ENCODE assay signal across 18 cellular contexts in genomic region chr1:55560246-55560645, GRCh38.
"Had no signal": no experiment of that assay in that cellular context is flagged by ENCODE, and none has a peak within 500 bp of the region (broad histone marks: within the 10 kb centered on the region; RNA-seq: fewer than 3 reads in every experiment).

No MANE protein-coding gene starts in this region.

- H3K9ac ChIP-seq: neural progenitor cell had no signal

- H3K4me3 ChIP-seq: body of pancreas, coronary artery, esophagus squamous epithelium, gastrocnemius medialis, heart right ventricle, lung, neural progenitor cell, pancreas had no signal

- H3K4me1 ChIP-seq: body of pancreas, neural progenitor cell, pancreas had no signal

- H3K36me3 ChIP-seq: esophagus squamous epithelium, gastrocnemius medialis, heart right ventricle, neural progenitor cell, pancreas had no signal

- ATAC-seq: body of pancreas; gastrocnemius medialis; heart right ventricle; left colon; pancreas; stimulated activated effector memory CD8-positive, alpha-beta T cell treated with anti-CD3 and anti-CD28 coated beads, Interleukin-12 subunit alpha, Interleukin-12 subunit beta, amount 100 ng/mL, for 72 hours had no signal

- H2AFZ ChIP-seq: neural progenitor cell had no signal

- DNase-seq: activated CD4-positive, alpha-beta T cell treated with anti-CD3 and anti-CD28 coated beads, Interleukin-2, amount 10 ng/mL, durations not matched to agents 7 days and 5 days; activated CD8-positive, alpha-beta memory T cell treated with anti-CD3 and anti-CD28 coated beads for 24 hours; activated gamma-delta T cell treated with Interleukin-2 at 50 U/mL for 16 hours; amygdala; body of pancreas; central memory CD4-positive, alpha-beta T cell; effector CD4-positive, alpha-beta T cell; esophagus squamous epithelium; gastrocnemius medialis; heart right ventricle; left colon; midbrain; pancreas; stimulated activated CD4-positive, alpha-beta T cell treated with anti-CD3 and anti-CD28 coated beads, Interleukin-2, amount 100 ng/mL, for 24 hours had no signal

- H3K27ac ChIP-seq: body of pancreas, coronary artery, esophagus squamous epithelium, gastrocnemius medialis, heart right ventricle, neural progenitor cell, pancreas had no signal

- H3K4me2 ChIP-seq: neural progenitor cell had no signal

- H3K27me3 ChIP-seq: body of pancreas, esophagus squamous epithelium, gastrocnemius medialis, heart right ventricle, neural progenitor cell, pancreas had no signal

- H3K9me3 ChIP-seq: body of pancreas, esophagus squamous epithelium, gastrocnemius medialis, pancreas had no signal
